In genomic region chr5:9283473-9283872, GRCh38 we compare ENCODE assay signal across 27 cellular contexts.
DNase-seq lines count a peak whose midpoint lies in the region; ATAC-seq, FAIRE-seq and TF ChIP-seq lines count a peak whose summit lies in the region.
"Had no signal": no experiment of that assay in that cellular context is flagged by ENCODE, and none has a peak within 500 bp of the region (broad histone marks: within the 10 kb centered on the region; RNA-seq: fewer than 3 reads in every experiment).

No MANE protein-coding gene starts in this region.

- H3K9me2 ChIP-seq in SK-N-SH, result no peaks in the 10 kb centered on the region

- POLR2A ChIA-PET in SK-N-SH (lab: Yijun Ruan, JAX), result no interaction called here
- POLR2A ChIA-PET in naive thymus-derived CD8-positive, alpha-beta T cell (lab: Charles Lee), result no interaction called here

- no peak for FAIRE-seq in astrocyte (lab: Jason Lieb, UNC)
- FAIRE-seq in kidney (lab: Jason Lieb, UNC), result no peak
- FAIRE-seq: H54 had no signal

- H3K27ac Mint-ChIP-seq in astrocyte (ENCODE audit: unreplicated experiment), result no peak overlapping the region
- no peak overlapping the region for H3K27ac Mint-ChIP-seq in type B pancreatic cell
- no peak overlapping the region for H3K27ac Mint-ChIP-seq in naive thymus-derived CD8-positive, alpha-beta T cell
- H3K27ac Mint-ChIP-seq: activated CD4-positive, alpha-beta T cell treated with anti-CD3 and anti-CD28 coated beads, Interleukin-2, amount 10 ng/mL, durations not matched to agents 24 days and 14 days; activated naive CD4-positive, alpha-beta T cell treated with anti-CD3 and anti-CD28 coated beads, Interleukin-2, amount 10 ng/mL, durations not matched to agents 7 days and 5 days; CD8-positive, alpha-beta T cell; naive thymus-derived CD4-positive, alpha-beta T cell; stimulated activated naive CD8-positive, alpha-beta T cell treated with anti-CD3 and anti-CD28 coated beads, Interleukin-15, amount 100 ng/mL, for 72 hours had no signal

- H3K9me3 ChIP-seq in SK-N-SH (no peaks in the 10 kb centered on the region), astrocyte (ENCODE audit: insufficient read depth, low read depth, low read length) (no peaks in the 10 kb centered on the region), kidney (ENCODE audit: control insufficient read depth in 1 of 2, low read length in 2 of 2) (peaks cover 0 to 4% of the 10 kb centered on the region in 2 donors)
- H3K9me3 ChIP-seq: right atrium auricular region, tibial artery had no signal

- H3K4me3 ChIP-seq in SK-N-SH (ENCODE audit: low read depth in 2 of 2, low read length in 1 of 2), result no peak overlapping the region
- H3K4me3 ChIP-seq in astrocyte (ENCODE audit: insufficient read depth, low read depth, low read length), result no peak overlapping the region
- no peak overlapping the region for H3K4me3 ChIP-seq in kidney (ENCODE audit: low read length in 2 of 2)
- H3K4me3 ChIP-seq: dorsolateral prefrontal cortex, left lung, right atrium auricular region, tibial artery had no signal

- H3K4me1 ChIP-seq in SK-N-SH (ENCODE audit: control insufficient read depth in 1 of 2, insufficient read depth in 2 of 2, low read depth in 1 of 2, low read length in 1 of 2), result peaks cover 0 to 8% of the 10 kb centered on the region in 2 experiments; a peak in 2 of 4 replicates
- no peaks in the 10 kb centered on the region for H3K4me1 ChIP-seq in astrocyte (ENCODE audit: insufficient read depth, low read length)
- peaks cover 2 to 14% of the 10 kb centered on the region in 2 donors for H3K4me1 ChIP-seq in kidney (ENCODE audit: control insufficient read depth in 1 of 2, insufficient read depth in 1 of 2, low read depth in 1 of 2, low read length in 2 of 2)
- H3K4me1 ChIP-seq: left lung had no signal

- H3K36me3 Mint-ChIP-seq in astrocyte (ENCODE audit: low read depth, unreplicated experiment) (peaks cover 2% of the 10 kb centered on the region), type B pancreatic cell (peaks cover 12% of the 10 kb centered on the region)
- no peaks in the 10 kb centered on the region for H3K36me3 Mint-ChIP-seq in naive thymus-derived CD8-positive, alpha-beta T cell
- H3K36me3 Mint-ChIP-seq: activated naive CD4-positive, alpha-beta T cell treated with anti-CD3 and anti-CD28 coated beads, Interleukin-2, amount 10 ng/mL, durations not matched to agents 7 days and 5 days; CD8-positive, alpha-beta T cell; naive thymus-derived CD4-positive, alpha-beta T cell had no signal

- H3F3A ChIP-seq in SK-N-SH (replicated peaks; ENCODE audit: insufficient read depth), result peaks cover 7% of the 10 kb centered on the region

- H3K4me2 ChIP-seq in SK-N-SH, result no peak overlapping the region
- H3K4me2 ChIP-seq in astrocyte (ENCODE audit: low read length), result no peak overlapping the region

- H3K27ac ChIP-seq in SK-N-SH (ENCODE audit: low read depth in 2 of 2, low read length in 1 of 2), result peak overlapping the region in 1 of 2 experiments; percentile 39; a peak in 1 of 4 replicates
- no peak overlapping the region for H3K27ac ChIP-seq in astrocyte (ENCODE audit: low read depth, low read length)
- H3K27ac ChIP-seq in kidney (ENCODE audit: low read depth in 2 of 2, low read length in 2 of 2), result no peak overlapping the region
- H3K27ac ChIP-seq: 22Rv1, left lung, RWPE1 had no signal

- TF ChIP-seq RAD21 in SK-N-SH (IDR thresholded peaks at IDR 0.05; ENCODE audit: low read length), result no peak

- H3K9me3 Mint-ChIP-seq in astrocyte (ENCODE audit: unreplicated experiment), result peaks cover 2% of the 10 kb centered on the region
- H3K9me3 Mint-ChIP-seq in type B pancreatic cell, result no peaks in the 10 kb centered on the region
- H3K9me3 Mint-ChIP-seq in naive thymus-derived CD8-positive, alpha-beta T cell, result peaks cover 0 to 12% (median 7%) of the 10 kb centered on the region in 9 donors
- H3K9me3 Mint-ChIP-seq: activated CD4-positive, alpha-beta T cell treated with anti-CD3 and anti-CD28 coated beads, Interleukin-2, amount 10 ng/mL, durations not matched to agents 24 days and 14 days had no signal

- CTCF ChIA-PET in SK-N-SH (lab: Yijun Ruan, JAX), result interaction anchor here (1.1 kb wide), 1 partner anchor 16 kb away, joined by 3 read pairs; no protein-coding TSS in a partner anchor

- no peak for TF ChIP-seq EP300 in SK-N-SH (IDR thresholded peaks at IDR 0.05; ENCODE audit: borderline replicate concordance in 1 of 2, low read depth in 1 of 2, low read length in 1 of 2)

- H3K79me2 ChIP-seq in SK-N-SH (ENCODE audit: insufficient read depth) (no peaks in the 10 kb centered on the region), astrocyte (ENCODE audit: insufficient read depth, low read length) (no peaks in the 10 kb centered on the region)

- intact Hi-C loops in kidney (cut with DNase I), result no loop called here

- 63% methylated on average over 1 of the region's 1 CpG for WGBS in SK-N-SH (ENCODE audit: low lambda C conversion rate)

- H3K9ac ChIP-seq in SK-N-SH, result no peak overlapping the region
- H3K9ac ChIP-seq in astrocyte (ENCODE audit: low read length), result no peak overlapping the region
- H3K9ac ChIP-seq in kidney (ENCODE audit: low read length in 2 of 2), result no peak overlapping the region

- no peak for ATAC-seq in SK-N-SH treated with all-trans-retinoic acid at 6 μM for 48 hours
- no peak for ATAC-seq in GM21576 (IDR thresholded peaks at IDR 0.05; ENCODE audit: unreplicated experiment)
- ATAC-seq in naive thymus-derived CD8-positive, alpha-beta T cell, result no peak
- ATAC-seq: CD8-positive, alpha-beta T cell; left lung; naive thymus-derived CD4-positive, alpha-beta T cell; stimulated activated naive CD8-positive, alpha-beta T cell treated with anti-CD3 and anti-CD28 coated beads, Interleukin-15, amount 100 ng/mL, for 72 hours had no signal

- no peaks in the 10 kb centered on the region for H3K27me3 Mint-ChIP-seq in astrocyte (ENCODE audit: low read depth, unreplicated experiment)
- no peaks in the 10 kb centered on the region for H3K27me3 Mint-ChIP-seq in type B pancreatic cell
- no peaks in the 10 kb centered on the region for H3K27me3 Mint-ChIP-seq in naive thymus-derived CD8-positive, alpha-beta T cell
- H3K27me3 Mint-ChIP-seq: activated CD4-positive, alpha-beta T cell treated with anti-CD3 and anti-CD28 coated beads, Interleukin-2, amount 10 ng/mL, durations not matched to agents 24 days and 14 days; activated naive CD4-positive, alpha-beta T cell treated with anti-CD3 and anti-CD28 coated beads, Interleukin-2, amount 10 ng/mL, durations not matched to agents 7 days and 5 days; naive thymus-derived CD4-positive, alpha-beta T cell; stimulated activated naive CD8-positive, alpha-beta T cell treated with anti-CD3 and anti-CD28 coated beads, Interleukin-15, amount 100 ng/mL, for 72 hours had no signal

- peaks cover 12% of the 10 kb centered on the region for H3K4me1 Mint-ChIP-seq in astrocyte (ENCODE audit: low read depth, unreplicated experiment)
- H3K4me1 Mint-ChIP-seq in type B pancreatic cell (ENCODE audit: unreplicated experiment), result peaks cover 22% of the 10 kb centered on the region
- no peaks in the 10 kb centered on the region for H3K4me1 Mint-ChIP-seq in naive thymus-derived CD8-positive, alpha-beta T cell
- H3K4me1 Mint-ChIP-seq: activated CD4-positive, alpha-beta T cell treated with anti-CD3 and anti-CD28 coated beads, Interleukin-2, amount 10 ng/mL, durations not matched to agents 24 days and 14 days; activated naive CD4-positive, alpha-beta T cell treated with anti-CD3 and anti-CD28 coated beads, Interleukin-2, amount 10 ng/mL, durations not matched to agents 7 days and 5 days; naive thymus-derived CD4-positive, alpha-beta T cell; stimulated activated naive CD8-positive, alpha-beta T cell treated with anti-CD3 and anti-CD28 coated beads, Interleukin-15, amount 100 ng/mL, for 72 hours had no signal

- no peak overlapping the region for H3K4me3 Mint-ChIP-seq in astrocyte (ENCODE audit: unreplicated experiment)
- H3K4me3 Mint-ChIP-seq in type B pancreatic cell, result no peak overlapping the region
- H3K4me3 Mint-ChIP-seq in naive thymus-derived CD8-positive, alpha-beta T cell, result no peak overlapping the region
- H3K4me3 Mint-ChIP-seq: activated CD4-positive, alpha-beta T cell treated with anti-CD3 and anti-CD28 coated beads, Interleukin-2, amount 10 ng/mL, durations not matched to agents 24 days and 14 days; activated naive CD4-positive, alpha-beta T cell treated with anti-CD3 and anti-CD28 coated beads, Interleukin-2, amount 10 ng/mL, durations not matched to agents 7 days and 5 days; CD8-positive, alpha-beta T cell; naive thymus-derived CD4-positive, alpha-beta T cell; stimulated activated naive CD8-positive, alpha-beta T cell treated with anti-CD3 and anti-CD28 coated beads, Interleukin-15, amount 100 ng/mL, for 72 hours had no signal

- H3K27me3 ChIP-seq in SK-N-SH (ENCODE audit: insufficient read depth) (no peaks in the 10 kb centered on the region), astrocyte (ENCODE audit: insufficient read depth, low read length) (no peaks in the 10 kb centered on the region)
- H3K27me3 ChIP-seq: dorsolateral prefrontal cortex, left lung, right atrium auricular region, tibial artery had no signal

- no peak overlapping the region for H2AFZ ChIP-seq in SK-N-SH (ENCODE audit: low read depth)
- H2AFZ ChIP-seq in astrocyte (ENCODE audit: low read depth, low read length), result no peak overlapping the region

- TF ChIP-seq CTCF in SK-N-SH (IDR thresholded peaks at IDR 0.05) (peak; percentile 26), astrocyte (IDR thresholded peaks at IDR 0.05; ENCODE audit: insufficient read depth, low read depth, low read length) (peak; percentile 2), kidney (IDR thresholded peaks at IDR 0.05; ENCODE audit: borderline replicate concordance, extremely low read depth, insufficient read depth) (peak; percentile 1), type B pancreatic cell (conservative IDR thresholded peaks at IDR 0.05) (peak; percentile 31)

- no peaks in the 10 kb centered on the region for H3K36me3 ChIP-seq in SK-N-SH (replicated peaks in 1 of 2; ENCODE audit: control insufficient read depth in 1 of 2, insufficient read depth in 2 of 2, low read length in 1 of 2)
- no peaks in the 10 kb centered on the region for H3K36me3 ChIP-seq in astrocyte (ENCODE audit: insufficient read depth, low read length)
- H3K36me3 ChIP-seq in kidney (ENCODE audit: control insufficient read depth in 1 of 2, insufficient read depth in 2 of 2, low read length in 2 of 2), result no peaks in the 10 kb centered on the region
- H3K36me3 ChIP-seq: left lung, right atrium auricular region, tibial artery had no signal

- H4K20me1 ChIP-seq in SK-N-SH (ENCODE audit: insufficient read depth) (no peaks in the 10 kb centered on the region), astrocyte (ENCODE audit: insufficient read depth, low read length) (no peaks in the 10 kb centered on the region)

- no peak for DNase-seq in SK-N-SH
- no peak for DNase-seq in astrocyte (ENCODE audit: low read depth)
- DNase-seq in kidney, result no peak
- no peak for DNase-seq in type B pancreatic cell (ENCODE audit: extremely low spot score, unreplicated experiment)
- no peak for DNase-seq in glomerular visceral epithelial cell (ENCODE audit: extremely low spot score)
- DNase-seq in naive thymus-derived CD8-positive, alpha-beta T cell, result no peak
- DNase-seq: activated CD4-positive, alpha-beta T cell treated with anti-CD3 and anti-CD28 coated beads, Interleukin-2, amount 10 ng/mL, durations not matched to agents 24 days and 14 days; activated naive CD4-positive, alpha-beta T cell treated with anti-CD3 and anti-CD28 coated beads, Interleukin-2, amount 10 ng/mL, durations not matched to agents 7 days and 5 days; amniotic stem cell; CD8-positive, alpha-beta T cell; central memory CD4-positive, alpha-beta T cell; DMS153; dorsolateral prefrontal cortex; Karpas-422; left lung; naive thymus-derived CD4-positive, alpha-beta T cell; NCI-H1092; NCI-H187 treated with DMSO at 0.1 percent for 48 hours; NCI-H526 treated with DMSO at 0.1 percent for 48 hours; stimulated activated naive CD8-positive, alpha-beta T cell treated with anti-CD3 and anti-CD28 coated beads, Interleukin-15, amount 100 ng/mL, for 72 hours; tibial artery had no signal
